In genomic region chr9:99511723-99512122, GRCh38 we compare ENCODE assay signal across 2 cellular contexts.
TF ChIP-seq lines count a peak whose summit lies in the region.

No MANE protein-coding gene starts in this region.

TF ChIP-seq in IMR-90, 13 proteins besides CTCF, POLR2A, EP300 and RAD21:
- no peak for TF ChIP-seq MXI1 (IDR thresholded peaks at IDR 0.05; ENCODE audit: borderline replicate concordance, low read depth, low read length)
- TF ChIP-seq FOS (IDR thresholded peaks at IDR 0.05; ENCODE audit: low read depth, low read length): no peak
- TF ChIP-seq SMC3 (IDR thresholded peaks at IDR 0.05; ENCODE audit: low read depth, low read length): peak; percentile 16; the same call in 1 of the 2 replicates
- TF ChIP-seq RCOR1 (IDR thresholded peaks at IDR 0.05; ENCODE audit: insufficient replicate concordance, low read length): no peak

TF ChIP-seq in H1, 55 proteins besides CTCF, POLR2A, EP300 and RAD21:
- TF ChIP-seq CEBPB (IDR thresholded peaks at IDR 0.05; ENCODE audit: low read depth, low read length) (no peak), SAP30 (IDR thresholded peaks at IDR 0.05; ENCODE audit: insufficient read depth, insufficient replicate concordance, low read length) (no peak), CBX8 (IDR thresholded peaks at IDR 0.05; ENCODE audit: borderline replicate concordance, low read depth, low read length) (no peak), USF2 (IDR thresholded peaks at IDR 0.05; ENCODE audit: low read length) (no peak), SIN3A (conservative IDR thresholded peaks at IDR 0.05 in 1 of 2, IDR thresholded peaks at IDR 0.05 in 1 of 2; ENCODE audit: low read depth in 1 of 2, low read length in 2 of 2) (no peak), RFX5 (IDR thresholded peaks at IDR 0.05; ENCODE audit: borderline replicate concordance, low read depth, low read length) (no peak), E2F6 (IDR thresholded peaks at IDR 0.05) (no peak), CREB1 (IDR thresholded peaks at IDR 0.05) (no peak), POU5F1 (IDR thresholded peaks at IDR 0.05; ENCODE audit: low read depth, low read length) (no peak)
